In the genomic region with DNA sequence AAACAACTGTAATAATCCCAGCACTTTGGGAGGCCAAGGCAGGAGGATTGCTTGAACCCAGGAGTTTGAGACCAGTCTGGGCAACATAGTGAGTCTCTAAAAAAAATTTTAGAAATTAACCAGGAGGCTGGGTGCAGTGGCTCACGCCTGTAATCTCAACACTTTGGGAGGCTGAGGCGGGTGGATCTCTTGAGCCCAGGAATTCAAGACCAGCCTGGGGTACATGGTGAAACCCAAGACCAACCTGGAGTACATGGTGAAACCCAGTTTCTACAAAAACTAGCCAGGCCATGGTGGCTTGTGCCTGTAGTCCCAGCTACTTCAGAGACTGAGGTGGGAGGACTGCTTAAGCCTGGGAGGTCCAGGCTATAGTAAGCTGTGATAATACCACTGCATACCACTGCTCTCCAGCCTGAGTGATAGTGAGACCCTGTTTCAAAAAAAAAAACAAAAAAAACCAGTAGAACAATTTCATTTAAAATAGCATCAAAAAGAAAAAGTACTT, we compare ENCODE assay signal across 1 cellular context.
TF ChIP-seq lines count a peak whose summit lies in the region.

No MANE protein-coding gene starts in this region.

TF ChIP-seq in K562, 482 proteins besides CTCF, POLR2A, EP300 and RAD21 (continues in another document):
- no peak for TF ChIP-seq PRPF4 (IDR thresholded peaks at IDR 0.05; ENCODE audit: insufficient read depth, low read depth, low read length, poor library complexity, severe bottlenecking)
- TF ChIP-seq, protein P1, sequence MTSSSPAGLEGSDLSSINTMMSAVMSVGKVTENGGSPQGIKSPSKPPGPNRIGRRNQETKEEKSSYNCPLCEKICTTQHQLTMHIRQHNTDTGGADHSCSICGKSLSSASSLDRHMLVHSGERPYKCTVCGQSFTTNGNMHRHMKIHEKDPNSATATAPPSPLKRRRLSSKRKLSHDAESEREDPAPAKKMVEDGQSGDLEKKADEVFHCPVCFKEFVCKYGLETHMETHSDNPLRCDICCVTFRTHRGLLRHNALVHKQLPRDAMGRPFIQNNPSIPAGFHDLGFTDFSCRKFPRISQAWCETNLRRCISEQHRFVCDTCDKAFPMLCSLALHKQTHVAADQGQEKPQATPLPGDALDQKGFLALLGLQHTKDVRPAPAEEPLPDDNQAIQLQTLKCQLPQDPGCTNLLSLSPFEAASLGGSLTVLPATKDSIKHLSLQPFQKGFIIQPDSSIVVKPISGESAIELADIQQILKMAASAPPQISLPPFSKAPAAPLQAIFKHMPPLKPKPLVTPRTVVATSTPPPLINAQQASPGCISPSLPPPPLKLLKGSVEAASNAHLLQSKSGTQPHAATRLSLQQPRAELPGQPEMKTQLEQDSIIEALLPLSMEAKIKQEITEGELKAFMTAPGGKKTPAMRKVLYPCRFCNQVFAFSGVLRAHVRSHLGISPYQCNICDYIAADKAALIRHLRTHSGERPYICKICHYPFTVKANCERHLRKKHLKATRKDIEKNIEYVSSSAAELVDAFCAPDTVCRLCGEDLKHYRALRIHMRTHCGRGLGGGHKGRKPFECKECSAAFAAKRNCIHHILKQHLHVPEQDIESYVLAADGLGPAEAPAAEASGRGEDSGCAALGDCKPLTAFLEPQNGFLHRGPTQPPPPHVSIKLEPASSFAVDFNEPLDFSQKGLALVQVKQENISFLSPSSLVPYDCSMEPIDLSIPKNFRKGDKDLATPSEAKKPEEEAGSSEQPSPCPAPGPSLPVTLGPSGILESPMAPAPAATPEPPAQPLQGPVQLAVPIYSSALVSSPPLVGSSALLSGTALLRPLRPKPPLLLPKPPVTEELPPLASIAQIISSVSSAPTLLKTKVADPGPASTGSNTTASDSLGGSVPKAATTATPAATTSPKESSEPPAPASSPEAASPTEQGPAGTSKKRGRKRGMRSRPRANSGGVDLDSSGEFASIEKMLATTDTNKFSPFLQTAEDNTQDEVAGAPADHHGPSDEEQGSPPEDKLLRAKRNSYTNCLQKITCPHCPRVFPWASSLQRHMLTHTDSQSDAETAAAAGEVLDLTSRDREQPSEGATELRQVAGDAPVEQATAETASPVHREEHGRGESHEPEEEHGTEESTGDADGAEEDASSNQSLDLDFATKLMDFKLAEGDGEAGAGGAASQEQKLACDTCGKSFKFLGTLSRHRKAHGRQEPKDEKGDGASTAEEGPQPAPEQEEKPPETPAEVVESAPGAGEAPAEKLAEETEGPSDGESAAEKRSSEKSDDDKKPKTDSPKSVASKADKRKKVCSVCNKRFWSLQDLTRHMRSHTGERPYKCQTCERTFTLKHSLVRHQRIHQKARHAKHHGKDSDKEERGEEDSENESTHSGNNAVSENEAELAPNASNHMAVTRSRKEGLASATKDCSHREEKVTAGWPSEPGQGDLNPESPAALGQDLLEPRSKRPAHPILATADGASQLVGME (CRISPR knock-in tag; IDR thresholded peaks at IDR 0.05), result 0 out of 2 replicates have a peak, but pooled peaks have one; percentile 38
- TF ChIP-seq NFE2L1 (tag; IDR thresholded peaks at IDR 0.05; ENCODE audit: borderline replicate concordance, low read depth), result peak; percentile 27; the same call in 1 of the 2 replicates
- no peak for TF ChIP-seq LCOR (CRISPR knock-in tag; IDR thresholded peaks at IDR 0.05)
- TF ChIP-seq TEAD4 (IDR thresholded peaks at IDR 0.05; ENCODE audit: low read length), result no peak
- TF ChIP-seq TEAD4 (CRISPR knock-in tag; IDR thresholded peaks at IDR 0.05; ENCODE audit: borderline replicate concordance), result 0 out of 2 replicates have a peak, but pooled peaks have one; percentile 50
- no peak for TF ChIP-seq ZNF408 (CRISPR knock-in tag; IDR thresholded peaks at IDR 0.05; ENCODE audit: low read depth)
- TF ChIP-seq PHF20 (IDR thresholded peaks at IDR 0.05; ENCODE audit: partially characterized antibody), result no peak
- peak; percentile 66; the same call in 1 of the 2 replicates for TF ChIP-seq ZNF133 (CRISPR knock-in tag; IDR thresholded peaks at IDR 0.05)
- TF ChIP-seq, protein P2, sequence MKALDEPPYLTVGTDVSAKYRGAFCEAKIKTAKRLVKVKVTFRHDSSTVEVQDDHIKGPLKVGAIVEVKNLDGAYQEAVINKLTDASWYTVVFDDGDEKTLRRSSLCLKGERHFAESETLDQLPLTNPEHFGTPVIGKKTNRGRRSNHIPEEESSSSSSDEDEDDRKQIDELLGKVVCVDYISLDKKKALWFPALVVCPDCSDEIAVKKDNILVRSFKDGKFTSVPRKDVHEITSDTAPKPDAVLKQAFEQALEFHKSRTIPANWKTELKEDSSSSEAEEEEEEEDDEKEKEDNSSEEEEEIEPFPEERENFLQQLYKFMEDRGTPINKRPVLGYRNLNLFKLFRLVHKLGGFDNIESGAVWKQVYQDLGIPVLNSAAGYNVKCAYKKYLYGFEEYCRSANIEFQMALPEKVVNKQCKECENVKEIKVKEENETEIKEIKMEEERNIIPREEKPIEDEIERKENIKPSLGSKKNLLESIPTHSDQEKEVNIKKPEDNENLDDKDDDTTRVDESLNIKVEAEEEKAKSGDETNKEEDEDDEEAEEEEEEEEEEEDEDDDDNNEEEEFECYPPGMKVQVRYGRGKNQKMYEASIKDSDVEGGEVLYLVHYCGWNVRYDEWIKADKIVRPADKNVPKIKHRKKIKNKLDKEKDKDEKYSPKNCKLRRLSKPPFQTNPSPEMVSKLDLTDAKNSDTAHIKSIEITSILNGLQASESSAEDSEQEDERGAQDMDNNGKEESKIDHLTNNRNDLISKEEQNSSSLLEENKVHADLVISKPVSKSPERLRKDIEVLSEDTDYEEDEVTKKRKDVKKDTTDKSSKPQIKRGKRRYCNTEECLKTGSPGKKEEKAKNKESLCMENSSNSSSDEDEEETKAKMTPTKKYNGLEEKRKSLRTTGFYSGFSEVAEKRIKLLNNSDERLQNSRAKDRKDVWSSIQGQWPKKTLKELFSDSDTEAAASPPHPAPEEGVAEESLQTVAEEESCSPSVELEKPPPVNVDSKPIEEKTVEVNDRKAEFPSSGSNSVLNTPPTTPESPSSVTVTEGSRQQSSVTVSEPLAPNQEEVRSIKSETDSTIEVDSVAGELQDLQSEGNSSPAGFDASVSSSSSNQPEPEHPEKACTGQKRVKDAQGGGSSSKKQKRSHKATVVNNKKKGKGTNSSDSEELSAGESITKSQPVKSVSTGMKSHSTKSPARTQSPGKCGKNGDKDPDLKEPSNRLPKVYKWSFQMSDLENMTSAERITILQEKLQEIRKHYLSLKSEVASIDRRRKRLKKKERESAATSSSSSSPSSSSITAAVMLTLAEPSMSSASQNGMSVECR (CRISPR knock-in tag; IDR thresholded peaks at IDR 0.05), result peak; percentile 56; the same call in 1 of the 2 replicates
- TF ChIP-seq, protein P3, sequence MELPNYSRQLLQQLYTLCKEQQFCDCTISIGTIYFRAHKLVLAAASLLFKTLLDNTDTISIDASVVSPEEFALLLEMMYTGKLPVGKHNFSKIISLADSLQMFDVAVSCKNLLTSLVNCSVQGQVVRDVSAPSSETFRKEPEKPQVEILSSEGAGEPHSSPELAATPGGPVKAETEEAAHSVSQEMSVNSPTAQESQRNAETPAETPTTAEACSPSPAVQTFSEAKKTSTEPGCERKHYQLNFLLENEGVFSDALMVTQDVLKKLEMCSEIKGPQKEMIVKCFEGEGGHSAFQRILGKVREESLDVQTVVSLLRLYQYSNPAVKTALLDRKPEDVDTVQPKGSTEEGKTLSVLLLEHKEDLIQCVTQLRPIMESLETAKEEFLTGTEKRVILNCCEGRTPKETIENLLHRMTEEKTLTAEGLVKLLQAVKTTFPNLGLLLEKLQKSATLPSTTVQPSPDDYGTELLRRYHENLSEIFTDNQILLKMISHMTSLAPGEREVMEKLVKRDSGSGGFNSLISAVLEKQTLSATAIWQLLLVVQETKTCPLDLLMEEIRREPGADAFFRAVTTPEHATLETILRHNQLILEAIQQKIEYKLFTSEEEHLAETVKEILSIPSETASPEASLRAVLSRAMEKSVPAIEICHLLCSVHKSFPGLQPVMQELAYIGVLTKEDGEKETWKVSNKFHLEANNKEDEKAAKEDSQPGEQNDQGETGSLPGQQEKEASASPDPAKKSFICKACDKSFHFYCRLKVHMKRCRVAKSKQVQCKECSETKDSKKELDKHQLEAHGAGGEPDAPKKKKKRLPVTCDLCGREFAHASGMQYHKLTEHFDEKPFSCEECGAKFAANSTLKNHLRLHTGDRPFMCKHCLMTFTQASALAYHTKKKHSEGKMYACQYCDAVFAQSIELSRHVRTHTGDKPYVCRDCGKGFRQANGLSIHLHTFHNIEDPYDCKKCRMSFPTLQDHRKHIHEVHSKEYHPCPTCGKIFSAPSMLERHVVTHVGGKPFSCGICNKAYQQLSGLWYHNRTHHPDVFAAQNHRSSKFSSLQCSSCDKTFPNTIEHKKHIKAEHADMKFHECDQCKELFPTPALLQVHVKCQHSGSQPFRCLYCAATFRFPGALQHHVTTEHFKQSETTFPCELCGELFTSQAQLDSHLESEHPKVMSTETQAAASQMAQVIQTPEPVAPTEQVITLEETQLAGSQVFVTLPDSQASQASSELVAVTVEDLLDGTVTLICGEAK (IDR thresholded peaks at IDR 0.05), result no peak
- TF ChIP-seq, protein P3 (CRISPR knock-in tag; IDR thresholded peaks at IDR 0.05), result no peak
- TF ChIP-seq LARP7 (IDR thresholded peaks at IDR 0.05), result no peak
- no peak for TF ChIP-seq MYC (IDR thresholded peaks at IDR 0.05; ENCODE audit: low read depth, low read length)
- no peak for TF ChIP-seq MYC (CRISPR knock-in tag; IDR thresholded peaks at IDR 0.05; ENCODE audit: borderline replicate concordance, low read depth)
- TF ChIP-seq NFXL1 (CRISPR knock-in tag; IDR thresholded peaks at IDR 0.05), result no peak
- TF ChIP-seq TGIF2 (CRISPR knock-in tag; IDR thresholded peaks at IDR 0.05), result 0 out of 2 replicates have a peak, but pooled peaks have one; percentile 51
- TF ChIP-seq, protein P4, sequence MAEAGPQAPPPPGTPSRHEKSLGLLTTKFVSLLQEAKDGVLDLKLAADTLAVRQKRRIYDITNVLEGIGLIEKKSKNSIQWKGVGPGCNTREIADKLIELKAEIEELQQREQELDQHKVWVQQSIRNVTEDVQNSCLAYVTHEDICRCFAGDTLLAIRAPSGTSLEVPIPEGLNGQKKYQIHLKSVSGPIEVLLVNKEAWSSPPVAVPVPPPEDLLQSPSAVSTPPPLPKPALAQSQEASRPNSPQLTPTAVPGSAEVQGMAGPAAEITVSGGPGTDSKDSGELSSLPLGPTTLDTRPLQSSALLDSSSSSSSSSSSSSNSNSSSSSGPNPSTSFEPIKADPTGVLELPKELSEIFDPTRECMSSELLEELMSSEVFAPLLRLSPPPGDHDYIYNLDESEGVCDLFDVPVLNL (CRISPR knock-in tag; IDR thresholded peaks at IDR 0.05; ENCODE audit: low read depth), result 0 out of 2 replicates have a peak, but pooled peaks have one; percentile 25
- no peak for TF ChIP-seq JUN (IDR thresholded peaks at IDR 0.05; ENCODE audit: borderline replicate concordance, low read depth, low read length)
- TF ChIP-seq JUN (CRISPR knock-in tag; IDR thresholded peaks at IDR 0.05; ENCODE audit: borderline replicate concordance), result peak; percentile 63; the same call in 1 of the 2 replicates
- peak; percentile 4; the same call in 1 of the 2 replicates for TF ChIP-seq ZNF174 (CRISPR knock-in tag; IDR thresholded peaks at IDR 0.05)
- no peak for TF ChIP-seq GTF2E2 (tag; IDR thresholded peaks at IDR 0.05)
- 0 out of 2 replicates have a peak, but pooled peaks have one; percentile 4 for TF ChIP-seq PYGO2 (tag; IDR thresholded peaks at IDR 0.05)
- TF ChIP-seq, protein P5, sequence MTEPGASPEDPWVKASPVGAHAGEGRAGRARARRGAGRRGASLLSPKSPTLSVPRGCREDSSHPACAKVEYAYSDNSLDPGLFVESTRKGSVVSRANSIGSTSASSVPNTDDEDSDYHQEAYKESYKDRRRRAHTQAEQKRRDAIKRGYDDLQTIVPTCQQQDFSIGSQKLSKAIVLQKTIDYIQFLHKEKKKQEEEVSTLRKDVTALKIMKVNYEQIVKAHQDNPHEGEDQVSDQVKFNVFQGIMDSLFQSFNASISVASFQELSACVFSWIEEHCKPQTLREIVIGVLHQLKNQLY (CRISPR knock-in tag; conservative IDR thresholded peaks at IDR 0.05), result 0 out of 4 replicates have a peak, but pooled peaks of 1 of the 2 experiments have one; percentile 31
- no peak for TF ChIP-seq STAT5B (CRISPR knock-in tag; IDR thresholded peaks at IDR 0.05)
- TF ChIP-seq, protein P6, sequence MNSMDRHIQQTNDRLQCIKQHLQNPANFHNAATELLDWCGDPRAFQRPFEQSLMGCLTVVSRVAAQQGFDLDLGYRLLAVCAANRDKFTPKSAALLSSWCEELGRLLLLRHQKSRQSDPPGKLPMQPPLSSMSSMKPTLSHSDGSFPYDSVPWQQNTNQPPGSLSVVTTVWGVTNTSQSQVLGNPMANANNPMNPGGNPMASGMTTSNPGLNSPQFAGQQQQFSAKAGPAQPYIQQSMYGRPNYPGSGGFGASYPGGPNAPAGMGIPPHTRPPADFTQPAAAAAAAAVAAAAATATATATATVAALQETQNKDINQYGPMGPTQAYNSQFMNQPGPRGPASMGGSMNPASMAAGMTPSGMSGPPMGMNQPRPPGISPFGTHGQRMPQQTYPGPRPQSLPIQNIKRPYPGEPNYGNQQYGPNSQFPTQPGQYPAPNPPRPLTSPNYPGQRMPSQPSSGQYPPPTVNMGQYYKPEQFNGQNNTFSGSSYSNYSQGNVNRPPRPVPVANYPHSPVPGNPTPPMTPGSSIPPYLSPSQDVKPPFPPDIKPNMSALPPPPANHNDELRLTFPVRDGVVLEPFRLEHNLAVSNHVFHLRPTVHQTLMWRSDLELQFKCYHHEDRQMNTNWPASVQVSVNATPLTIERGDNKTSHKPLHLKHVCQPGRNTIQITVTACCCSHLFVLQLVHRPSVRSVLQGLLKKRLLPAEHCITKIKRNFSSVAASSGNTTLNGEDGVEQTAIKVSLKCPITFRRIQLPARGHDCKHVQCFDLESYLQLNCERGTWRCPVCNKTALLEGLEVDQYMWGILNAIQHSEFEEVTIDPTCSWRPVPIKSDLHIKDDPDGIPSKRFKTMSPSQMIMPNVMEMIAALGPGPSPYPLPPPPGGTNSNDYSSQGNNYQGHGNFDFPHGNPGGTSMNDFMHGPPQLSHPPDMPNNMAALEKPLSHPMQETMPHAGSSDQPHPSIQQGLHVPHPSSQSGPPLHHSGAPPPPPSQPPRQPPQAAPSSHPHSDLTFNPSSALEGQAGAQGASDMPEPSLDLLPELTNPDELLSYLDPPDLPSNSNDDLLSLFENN (IDR thresholded peaks at IDR 0.05; ENCODE audit: low read depth in 2 of 2, low read length in 2 of 2), result no peak
